ENCODE assay signal across 10 cellular contexts in the genomic region with DNA sequence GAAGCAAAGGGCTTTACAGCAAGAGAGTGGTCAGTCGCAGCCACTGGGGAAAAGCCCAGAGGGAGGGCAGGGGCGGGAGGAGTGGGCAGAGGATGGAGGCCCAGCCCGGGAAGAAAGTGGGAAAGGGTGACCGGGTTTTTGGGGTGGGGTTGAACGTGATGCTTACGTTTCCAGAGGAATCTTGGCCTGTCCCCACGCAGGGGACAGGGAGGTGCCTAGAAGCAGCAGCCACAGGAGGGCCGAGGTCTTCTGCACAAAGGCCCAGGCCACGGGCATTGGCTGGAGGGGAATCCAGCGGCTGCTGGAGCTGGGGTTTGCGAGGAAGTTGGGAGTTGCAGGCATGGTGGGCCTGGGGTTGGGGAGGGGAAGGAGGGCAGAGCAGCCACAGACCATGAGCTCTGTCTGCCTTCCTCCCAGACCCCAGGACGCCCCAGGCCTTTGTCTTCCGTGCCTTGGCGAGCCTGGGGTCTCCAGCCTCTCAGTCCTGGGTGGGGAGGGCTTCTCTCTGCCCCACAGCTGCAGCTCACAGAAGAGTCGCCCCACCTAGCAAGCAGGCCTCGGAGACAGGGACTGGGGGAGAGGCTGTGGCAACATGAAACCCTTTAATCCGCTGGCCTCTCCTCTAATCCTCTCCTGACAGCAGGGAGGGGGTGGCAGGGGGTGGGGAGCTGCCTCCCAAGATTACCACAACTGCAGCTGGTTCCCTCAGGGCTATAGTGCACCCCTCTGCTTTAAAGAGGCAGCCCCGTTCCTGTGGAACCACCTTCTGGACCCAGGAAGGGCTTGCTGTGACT. TPM values are rescaled to one million over a fixed set of nuclear protein-coding genes. Genes with fewer than 3 reads are reported as not detected.
DNase-seq lines count a peak whose midpoint lies in the region; ATAC-seq and TF ChIP-seq lines count a peak whose summit lies in the region.
"Had no signal": no experiment of that assay in that cellular context is flagged by ENCODE, and none has a peak within 500 bp of the region (broad histone marks: within the 10 kb centered on the region; RNA-seq: fewer than 3 reads in every experiment).

TSS of gene CACNA2D4 (minus strand) at position 572 of the 794 bp plus-strand sequence. CDS start at position 393, 179 bp downstream.

- H3K4me1 ChIP-seq in right lobe of liver, result no peaks in the 10 kb centered on the region
- peaks cover 3 to 14% of the 10 kb centered on the region in 2 donors for H3K4me1 ChIP-seq in thoracic aorta (ENCODE audit: control insufficient read depth in 1 of 2, low read depth in 2 of 2)
- no peaks in the 10 kb centered on the region for H3K4me1 ChIP-seq in PC-9 (replicated peaks; ENCODE audit: insufficient read depth)

- H3K9me3 ChIP-seq in right lobe of liver, result no peaks in the 10 kb centered on the region
- no peaks in the 10 kb centered on the region for H3K9me3 ChIP-seq in thoracic aorta
- H3K9me3 ChIP-seq in PC-9 (ENCODE audit: insufficient read depth, low read depth), result no peaks in the 10 kb centered on the region
- H3K9me3 ChIP-seq: BE2C had no signal

- no peaks in the 10 kb centered on the region for H3K27me3 ChIP-seq in right lobe of liver
- no peaks in the 10 kb centered on the region for H3K27me3 ChIP-seq in thoracic aorta (replicated peaks; ENCODE audit: insufficient read depth)
- peaks cover 87% of the 10 kb centered on the region for H3K27me3 ChIP-seq in PC-9 (ENCODE audit: insufficient read depth, low read depth)
- H3K27me3 ChIP-seq: BE2C had no signal

- H3K27ac Mint-ChIP-seq in WTC11, result no peak within 1 kb of the TSS

- intact Hi-C loops in right lobe of liver (cut with DNase I), result loop anchor here in 1 of 2 donors (10.0 kb wide), 1 partner anchor 93 kb away; the partner anchor contains the start of gene LRTM2
- intact Hi-C loops in PC-9 (cut with micrococcal nuclease; ENCODE audit: unreplicated experiment), result no loop called here

- H2AFZ ChIP-seq in PC-9, result no peak within 1 kb of the TSS

- no peak for TF ChIP-seq POLR2A in right lobe of liver (IDR thresholded peaks at IDR 0.05)

- POLR2A ChIA-PET in WTC11 (lab: Charles Lee), result no interaction called here
- POLR2A ChIA-PET in PC-9 (lab: Charles Lee; ENCODE audit: unreplicated experiment), result no interaction called here

- H3K4me3 ChIP-seq in right lobe of liver (peak within 1 kb of the TSS in 2 of 3 donors; percentile 4 to 10), thoracic aorta (peak within 1 kb of the TSS; percentile 45), PC-9 (no peak within 1 kb of the TSS)

- peak; percentile 20; the same call in 1 of the 2 replicates for ATAC-seq in WTC11
- ATAC-seq in right lobe of liver, result no peak
- no peak for ATAC-seq in thoracic aorta (ENCODE audit: insufficient number of reproducible peaks, low FRiP score, low read depth)
- ATAC-seq in HG03521 (IDR thresholded peaks at IDR 0.05; ENCODE audit: unreplicated experiment), result no peak
- no peak for ATAC-seq in HG03442 (IDR thresholded peaks at IDR 0.05; ENCODE audit: unreplicated experiment)

- TF ChIP-seq CTCF in WTC11 (IDR thresholded peaks at IDR 0.05) (no peak), right lobe of liver (IDR thresholded peaks at IDR 0.05) (no peak), thoracic aorta (IDR thresholded peaks at IDR 0.05) (no peak), PC-9 (conservative IDR thresholded peaks at IDR 0.05) (no peak)

- no peak within 1 kb of the TSS for H3K4me3 Mint-ChIP-seq in WTC11

- H3K27ac ChIP-seq in right lobe of liver (peak within 1 kb of the TSS in 2 of 3 donors; percentile 43), thoracic aorta (peak within 1 kb of the TSS in 1 of 2 donors; percentile 11), PC-9 (no peak within 1 kb of the TSS)

- no peaks in the 10 kb centered on the region for H3F3A ChIP-seq in PC-9 (ENCODE audit: insufficient read depth, low read depth)

- CTCF ChIA-PET in WTC11 (lab: Charles Lee) (interaction anchor here (0.9 to 1.8 kb wide), 5 partner anchors 22 to 284 kb away, joined by 3 to 18 read pairs (median 3); no protein-coding TSS in a partner anchor), PC-9 (lab: Charles Lee) (no interaction called here)

- H3K4me1 Mint-ChIP-seq in WTC11, result peaks cover 16% of the 10 kb centered on the region

- H4K20me1 ChIP-seq in PC-9 (ENCODE audit: insufficient read depth), result no peaks in the 10 kb centered on the region

- H3K9me2 ChIP-seq in PC-9 (ENCODE audit: insufficient read depth), result no peaks in the 10 kb centered on the region

- no peaks in the 10 kb centered on the region for H3K36me3 Mint-ChIP-seq in WTC11

- WGBS in right lobe of liver (ENCODE audit: insufficient coverage, low coverage, low lambda C conversion rate, missing lambda C conversion rate), result 52% methylated on average over 7 of the region's 18 CpGs

- no TSS peak for BruUV-seq in PC-9 (replicated peaks; lab: Mats Ljungman, UMichigan)

- no peaks in the 10 kb centered on the region for H3K79me2 ChIP-seq in PC-9 (ENCODE audit: low read depth)

- no peaks in the 10 kb centered on the region for H3K27me3 Mint-ChIP-seq in WTC11 (ENCODE audit: low read depth)

- no peaks in the 10 kb centered on the region for H3K36me3 ChIP-seq in right lobe of liver
- H3K36me3 ChIP-seq in thoracic aorta, result no peaks in the 10 kb centered on the region
- H3K36me3 ChIP-seq in PC-9 (ENCODE audit: low read depth), result no peaks in the 10 kb centered on the region
- H3K36me3 ChIP-seq: BE2C had no signal

- no peak within 1 kb of the TSS for H3K4me2 ChIP-seq in PC-9

- DNase-seq in activated T-cell treated with anti-CD3 and anti-CD28 coated beads, Interleukin-2, amount 50 U/mL, for 1 hour, result peak; percentile 13
- DNase-seq in activated T-cell treated with anti-CD3 and anti-CD28 coated beads for 4 hours (no peak), WTC11 (ENCODE audit: low spot score) (no peak), right lobe of liver (peak in 2 of 3 donors; percentile 45 to 46), thoracic aorta (ENCODE audit: low spot score) (no peak), PC-9 (no peak)
- DNase-seq: BE2C, NCI-H2081 treated with DMSO at 0.1 percent for 48 hours had no signal

- H3K9me3 Mint-ChIP-seq in WTC11, result no peaks in the 10 kb centered on the region

TF ChIP-seq in WTC11, 78 proteins besides CTCF, POLR2A, EP300 and RAD21:
- no peak for TF ChIP-seq MYBL2 (CRISPR knock-in tag; IDR thresholded peaks at IDR 0.05)
- no peak for TF ChIP-seq ZNF219 (CRISPR knock-in tag; IDR thresholded peaks at IDR 0.05; ENCODE audit: borderline replicate concordance)
- TF ChIP-seq, protein P1, sequence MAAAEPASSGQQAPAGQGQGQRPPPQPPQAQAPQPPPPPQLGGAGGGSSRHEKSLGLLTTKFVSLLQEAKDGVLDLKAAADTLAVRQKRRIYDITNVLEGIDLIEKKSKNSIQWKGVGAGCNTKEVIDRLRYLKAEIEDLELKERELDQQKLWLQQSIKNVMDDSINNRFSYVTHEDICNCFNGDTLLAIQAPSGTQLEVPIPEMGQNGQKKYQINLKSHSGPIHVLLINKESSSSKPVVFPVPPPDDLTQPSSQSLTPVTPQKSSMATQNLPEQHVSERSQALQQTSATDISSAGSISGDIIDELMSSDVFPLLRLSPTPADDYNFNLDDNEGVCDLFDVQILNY (CRISPR knock-in tag; IDR thresholded peaks at IDR 0.05), result no peak

RNA-seq across cellular contexts. Expression of gene CACNA2D4, which starts in this region (rescaled TPM):
- total RNA-seq in WTC11 (2021) (0.04 to 0.46 TPM (median 0.25 TPM) in 3 replicates), right lobe of liver (1 to 10 TPM in 3 of 6 experiments, under 1 TPM in 3; 0.87 to 1.9 (median 0.96) TPM), thoracic aorta (10 to 100 TPM in 1 of 2 donors, 1 to 10 TPM in 1; 8.7 to 12.3 TPM), PC-9 (2021) (0.45 TPM in 1 of 2 replicates, not detected in the other)

Comparison
In these comparisons a context has a peak if more than half of its experiments do, and no peak if none do; other contexts are left out.
1. DNase-seq: peak in activated T-cell treated with anti-CD3 and anti-CD28 coated beads, Interleukin-2, amount 50 U/mL, for 1 hour (single experiment) and right lobe of liver (2 of 3); none in activated T-cell treated with anti-CD3 and anti-CD28 coated beads for 4 hours (single experiment), WTC11 (single experiment), thoracic aorta (single experiment) and PC-9 (0 of 2).
2. Peak in ATAC-seq in WTC11; RNA of the gene not detected or under 1 TPM.